ENCODE assay signal across 1 cellular context in genomic region chr9:128644452-128644851, GRCh38.
A peak's percentile ranks its signal among the peaks of the same experiment; 100 is the strongest.
TF ChIP-seq lines count a peak whose summit lies in the region.

No MANE protein-coding gene starts in this region.

TF ChIP-seq in IMR-90, 13 proteins besides CTCF, POLR2A, EP300 and RAD21:
- TF ChIP-seq MAFK (IDR thresholded peaks at IDR 0.05; ENCODE audit: low read depth, low read length) (peak; percentile 54; the same call in 1 of the 2 replicates), BHLHE40 (IDR thresholded peaks at IDR 0.05; ENCODE audit: low read depth, low read length) (no peak)
